ENCODE assay signal across 2 cellular contexts in the genomic region with DNA sequence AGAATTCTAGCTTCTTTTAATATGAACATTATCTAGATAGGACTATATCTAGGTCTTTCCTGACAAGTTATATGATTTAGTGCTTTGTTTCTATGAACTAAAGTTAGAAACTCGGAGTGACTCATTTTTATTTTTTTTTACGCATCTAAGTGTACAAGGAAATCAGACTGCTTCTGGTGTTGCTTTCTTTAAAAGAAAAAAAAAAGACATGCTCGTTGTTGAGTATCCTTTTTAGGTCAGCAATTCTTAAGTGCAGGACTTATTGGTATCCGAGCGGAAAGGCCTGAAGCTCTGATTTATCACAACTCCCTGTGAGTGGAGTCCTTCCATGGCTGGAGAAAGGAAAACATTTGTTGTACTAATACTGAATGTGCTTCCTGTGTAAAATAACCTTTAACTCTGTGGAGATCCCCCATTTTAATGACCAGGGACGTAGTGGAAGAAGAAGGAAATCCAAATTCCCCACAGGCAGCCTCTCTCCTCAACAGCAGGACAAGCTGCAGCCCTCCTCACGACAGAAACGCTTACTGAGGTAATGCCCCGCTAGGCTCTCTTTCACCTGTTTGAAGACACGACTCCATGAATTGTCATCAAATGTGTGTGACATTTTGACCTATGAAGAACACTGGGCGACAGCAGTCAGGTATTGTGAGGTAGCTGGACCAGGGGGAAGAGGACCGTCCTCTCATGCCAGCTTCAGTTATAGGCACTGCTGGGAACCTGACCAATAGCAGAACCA.
TF ChIP-seq lines count a peak whose summit lies in the region.

No MANE protein-coding gene starts in this region.

TF ChIP-seq in GM12878, 131 proteins besides CTCF, POLR2A, EP300 and RAD21 (continues in another document):
- TF ChIP-seq EED (IDR thresholded peaks at IDR 0.05; ENCODE audit: low read depth): peak; percentile 28; the same call in 1 of the 2 replicates
- TF ChIP-seq, protein P1, sequence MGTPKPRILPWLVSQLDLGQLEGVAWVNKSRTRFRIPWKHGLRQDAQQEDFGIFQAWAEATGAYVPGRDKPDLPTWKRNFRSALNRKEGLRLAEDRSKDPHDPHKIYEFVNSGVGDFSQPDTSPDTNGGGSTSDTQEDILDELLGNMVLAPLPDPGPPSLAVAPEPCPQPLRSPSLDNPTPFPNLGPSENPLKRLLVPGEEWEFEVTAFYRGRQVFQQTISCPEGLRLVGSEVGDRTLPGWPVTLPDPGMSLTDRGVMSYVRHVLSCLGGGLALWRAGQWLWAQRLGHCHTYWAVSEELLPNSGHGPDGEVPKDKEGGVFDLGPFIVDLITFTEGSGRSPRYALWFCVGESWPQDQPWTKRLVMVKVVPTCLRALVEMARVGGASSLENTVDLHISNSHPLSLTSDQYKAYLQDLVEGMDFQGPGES (IDR thresholded peaks at IDR 0.05): no peak
- TF ChIP-seq MXI1 (IDR thresholded peaks at IDR 0.05; ENCODE audit: low read depth, low read length): no peak
- TF ChIP-seq, protein P2, sequence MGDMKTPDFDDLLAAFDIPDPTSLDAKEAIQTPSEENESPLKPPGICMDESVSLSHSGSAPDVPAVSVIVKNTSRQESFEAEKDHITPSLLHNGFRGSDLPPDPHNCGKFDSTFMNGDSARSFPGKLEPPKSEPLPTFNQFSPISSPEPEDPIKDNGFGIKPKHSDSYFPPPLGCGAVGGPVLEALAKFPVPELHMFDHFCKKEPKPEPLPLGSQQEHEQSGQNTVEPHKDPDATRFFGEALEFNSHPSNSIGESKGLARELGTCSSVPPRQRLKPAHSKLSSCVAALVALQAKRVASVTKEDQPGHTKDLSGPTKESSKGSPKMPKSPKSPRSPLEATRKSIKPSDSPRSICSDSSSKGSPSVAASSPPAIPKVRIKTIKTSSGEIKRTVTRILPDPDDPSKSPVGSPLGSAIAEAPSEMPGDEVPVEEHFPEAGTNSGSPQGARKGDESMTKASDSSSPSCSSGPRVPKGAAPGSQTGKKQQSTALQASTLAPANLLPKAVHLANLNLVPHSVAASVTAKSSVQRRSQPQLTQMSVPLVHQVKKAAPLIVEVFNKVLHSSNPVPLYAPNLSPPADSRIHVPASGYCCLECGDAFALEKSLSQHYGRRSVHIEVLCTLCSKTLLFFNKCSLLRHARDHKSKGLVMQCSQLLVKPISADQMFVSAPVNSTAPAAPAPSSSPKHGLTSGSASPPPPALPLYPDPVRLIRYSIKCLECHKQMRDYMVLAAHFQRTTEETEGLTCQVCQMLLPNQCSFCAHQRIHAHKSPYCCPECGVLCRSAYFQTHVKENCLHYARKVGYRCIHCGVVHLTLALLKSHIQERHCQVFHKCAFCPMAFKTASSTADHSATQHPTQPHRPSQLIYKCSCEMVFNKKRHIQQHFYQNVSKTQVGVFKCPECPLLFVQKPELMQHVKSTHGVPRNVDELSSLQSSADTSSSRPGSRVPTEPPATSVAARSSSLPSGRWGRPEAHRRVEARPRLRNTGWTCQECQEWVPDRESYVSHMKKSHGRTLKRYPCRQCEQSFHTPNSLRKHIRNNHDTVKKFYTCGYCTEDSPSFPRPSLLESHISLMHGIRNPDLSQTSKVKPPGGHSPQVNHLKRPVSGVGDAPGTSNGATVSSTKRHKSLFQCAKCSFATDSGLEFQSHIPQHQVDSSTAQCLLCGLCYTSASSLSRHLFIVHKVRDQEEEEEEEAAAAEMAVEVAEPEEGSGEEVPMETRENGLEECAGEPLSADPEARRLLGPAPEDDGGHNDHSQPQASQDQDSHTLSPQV (IDR thresholded peaks at IDR 0.05): 0 out of 2 replicates have a peak, but pooled peaks have one; percentile 46
- TF ChIP-seq GATAD2B (conservative IDR thresholded peaks at IDR 0.05; ENCODE audit: low read depth): peak; percentile 59; the same call in 1 of the 2 replicates
- TF ChIP-seq, protein P3, sequence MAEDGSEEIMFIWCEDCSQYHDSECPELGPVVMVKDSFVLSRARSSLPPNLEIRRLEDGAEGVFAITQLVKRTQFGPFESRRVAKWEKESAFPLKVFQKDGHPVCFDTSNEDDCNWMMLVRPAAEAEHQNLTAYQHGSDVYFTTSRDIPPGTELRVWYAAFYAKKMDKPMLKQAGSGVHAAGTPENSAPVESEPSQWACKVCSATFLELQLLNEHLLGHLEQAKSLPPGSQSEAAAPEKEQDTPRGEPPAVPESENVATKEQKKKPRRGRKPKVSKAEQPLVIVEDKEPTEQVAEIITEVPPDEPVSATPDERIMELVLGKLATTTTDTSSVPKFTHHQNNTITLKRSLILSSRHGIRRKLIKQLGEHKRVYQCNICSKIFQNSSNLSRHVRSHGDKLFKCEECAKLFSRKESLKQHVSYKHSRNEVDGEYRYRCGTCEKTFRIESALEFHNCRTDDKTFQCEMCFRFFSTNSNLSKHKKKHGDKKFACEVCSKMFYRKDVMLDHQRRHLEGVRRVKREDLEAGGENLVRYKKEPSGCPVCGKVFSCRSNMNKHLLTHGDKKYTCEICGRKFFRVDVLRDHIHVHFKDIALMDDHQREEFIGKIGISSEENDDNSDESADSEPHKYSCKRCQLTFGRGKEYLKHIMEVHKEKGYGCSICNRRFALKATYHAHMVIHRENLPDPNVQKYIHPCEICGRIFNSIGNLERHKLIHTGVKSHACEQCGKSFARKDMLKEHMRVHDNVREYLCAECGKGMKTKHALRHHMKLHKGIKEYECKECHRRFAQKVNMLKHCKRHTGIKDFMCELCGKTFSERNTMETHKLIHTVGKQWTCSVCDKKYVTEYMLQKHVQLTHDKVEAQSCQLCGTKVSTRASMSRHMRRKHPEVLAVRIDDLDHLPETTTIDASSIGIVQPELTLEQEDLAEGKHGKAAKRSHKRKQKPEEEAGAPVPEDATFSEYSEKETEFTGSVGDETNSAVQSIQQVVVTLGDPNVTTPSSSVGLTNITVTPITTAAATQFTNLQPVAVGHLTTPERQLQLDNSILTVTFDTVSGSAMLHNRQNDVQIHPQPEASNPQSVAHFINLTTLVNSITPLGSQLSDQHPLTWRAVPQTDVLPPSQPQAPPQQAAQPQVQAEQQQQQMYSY (CRISPR knock-in tag; IDR thresholded peaks at IDR 0.05): no peak
- TF ChIP-seq TCF7 (IDR thresholded peaks at IDR 0.05; ENCODE audit: borderline replicate concordance): no peak
- TF ChIP-seq, protein P4, sequence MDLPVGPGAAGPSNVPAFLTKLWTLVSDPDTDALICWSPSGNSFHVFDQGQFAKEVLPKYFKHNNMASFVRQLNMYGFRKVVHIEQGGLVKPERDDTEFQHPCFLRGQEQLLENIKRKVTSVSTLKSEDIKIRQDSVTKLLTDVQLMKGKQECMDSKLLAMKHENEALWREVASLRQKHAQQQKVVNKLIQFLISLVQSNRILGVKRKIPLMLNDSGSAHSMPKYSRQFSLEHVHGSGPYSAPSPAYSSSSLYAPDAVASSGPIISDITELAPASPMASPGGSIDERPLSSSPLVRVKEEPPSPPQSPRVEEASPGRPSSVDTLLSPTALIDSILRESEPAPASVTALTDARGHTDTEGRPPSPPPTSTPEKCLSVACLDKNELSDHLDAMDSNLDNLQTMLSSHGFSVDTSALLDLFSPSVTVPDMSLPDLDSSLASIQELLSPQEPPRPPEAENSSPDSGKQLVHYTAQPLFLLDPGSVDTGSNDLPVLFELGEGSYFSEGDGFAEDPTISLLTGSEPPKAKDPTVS (IDR thresholded peaks at IDR 0.05; ENCODE audit: low read depth, low read length): no peak
- TF ChIP-seq NR2F1 (conservative IDR thresholded peaks at IDR 0.05): peak; percentile 89
- no peak for TF ChIP-seq CHD2 (IDR thresholded peaks at IDR 0.05; ENCODE audit: borderline replicate concordance, low read depth, low read length)
- TF ChIP-seq BHLHE40 (IDR thresholded peaks at IDR 0.05; ENCODE audit: borderline replicate concordance in 1 of 2, low read depth in 2 of 2, low read length in 1 of 2): 0 out of 4 replicates have a peak, but pooled peaks of 1 of the 2 experiments have one; percentile 26
- no peak for TF ChIP-seq NFXL1 (IDR thresholded peaks at IDR 0.05; ENCODE audit: borderline replicate concordance)

TF ChIP-seq in HepG2, 621 proteins besides CTCF, POLR2A, EP300 and RAD21:
- TF ChIP-seq, protein P5, sequence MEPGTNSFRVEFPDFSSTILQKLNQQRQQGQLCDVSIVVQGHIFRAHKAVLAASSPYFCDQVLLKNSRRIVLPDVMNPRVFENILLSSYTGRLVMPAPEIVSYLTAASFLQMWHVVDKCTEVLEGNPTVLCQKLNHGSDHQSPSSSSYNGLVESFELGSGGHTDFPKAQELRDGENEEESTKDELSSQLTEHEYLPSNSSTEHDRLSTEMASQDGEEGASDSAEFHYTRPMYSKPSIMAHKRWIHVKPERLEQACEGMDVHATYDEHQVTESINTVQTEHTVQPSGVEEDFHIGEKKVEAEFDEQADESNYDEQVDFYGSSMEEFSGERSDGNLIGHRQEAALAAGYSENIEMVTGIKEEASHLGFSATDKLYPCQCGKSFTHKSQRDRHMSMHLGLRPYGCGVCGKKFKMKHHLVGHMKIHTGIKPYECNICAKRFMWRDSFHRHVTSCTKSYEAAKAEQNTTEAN (CRISPR knock-in tag; conservative IDR thresholded peaks at IDR 0.05): no peak
- TF ChIP-seq CBFB (CRISPR knock-in tag; IDR thresholded peaks at IDR 0.05) (no peak), PCBP2 (optimal IDR thresholded peaks at IDR 0.05; ENCODE audit: low read depth, low read length, poor library complexity, severe bottlenecking) (no peak), KLF13 (CRISPR knock-in tag; IDR thresholded peaks at IDR 0.05) (no peak), HNRNPK (IDR thresholded peaks at IDR 0.05; ENCODE audit: low read depth, low read length, poor library complexity, severe bottlenecking) (no peak), SYNCRIP (IDR thresholded peaks at IDR 0.05; ENCODE audit: insufficient read depth, low read depth, low read length) (no peak), MTA1 (CRISPR knock-in tag; IDR thresholded peaks at IDR 0.05; ENCODE audit: borderline replicate concordance) (no peak), TCF7 (IDR thresholded peaks at IDR 0.05; ENCODE audit: low read depth) (no peak)
- TF ChIP-seq, protein P6, sequence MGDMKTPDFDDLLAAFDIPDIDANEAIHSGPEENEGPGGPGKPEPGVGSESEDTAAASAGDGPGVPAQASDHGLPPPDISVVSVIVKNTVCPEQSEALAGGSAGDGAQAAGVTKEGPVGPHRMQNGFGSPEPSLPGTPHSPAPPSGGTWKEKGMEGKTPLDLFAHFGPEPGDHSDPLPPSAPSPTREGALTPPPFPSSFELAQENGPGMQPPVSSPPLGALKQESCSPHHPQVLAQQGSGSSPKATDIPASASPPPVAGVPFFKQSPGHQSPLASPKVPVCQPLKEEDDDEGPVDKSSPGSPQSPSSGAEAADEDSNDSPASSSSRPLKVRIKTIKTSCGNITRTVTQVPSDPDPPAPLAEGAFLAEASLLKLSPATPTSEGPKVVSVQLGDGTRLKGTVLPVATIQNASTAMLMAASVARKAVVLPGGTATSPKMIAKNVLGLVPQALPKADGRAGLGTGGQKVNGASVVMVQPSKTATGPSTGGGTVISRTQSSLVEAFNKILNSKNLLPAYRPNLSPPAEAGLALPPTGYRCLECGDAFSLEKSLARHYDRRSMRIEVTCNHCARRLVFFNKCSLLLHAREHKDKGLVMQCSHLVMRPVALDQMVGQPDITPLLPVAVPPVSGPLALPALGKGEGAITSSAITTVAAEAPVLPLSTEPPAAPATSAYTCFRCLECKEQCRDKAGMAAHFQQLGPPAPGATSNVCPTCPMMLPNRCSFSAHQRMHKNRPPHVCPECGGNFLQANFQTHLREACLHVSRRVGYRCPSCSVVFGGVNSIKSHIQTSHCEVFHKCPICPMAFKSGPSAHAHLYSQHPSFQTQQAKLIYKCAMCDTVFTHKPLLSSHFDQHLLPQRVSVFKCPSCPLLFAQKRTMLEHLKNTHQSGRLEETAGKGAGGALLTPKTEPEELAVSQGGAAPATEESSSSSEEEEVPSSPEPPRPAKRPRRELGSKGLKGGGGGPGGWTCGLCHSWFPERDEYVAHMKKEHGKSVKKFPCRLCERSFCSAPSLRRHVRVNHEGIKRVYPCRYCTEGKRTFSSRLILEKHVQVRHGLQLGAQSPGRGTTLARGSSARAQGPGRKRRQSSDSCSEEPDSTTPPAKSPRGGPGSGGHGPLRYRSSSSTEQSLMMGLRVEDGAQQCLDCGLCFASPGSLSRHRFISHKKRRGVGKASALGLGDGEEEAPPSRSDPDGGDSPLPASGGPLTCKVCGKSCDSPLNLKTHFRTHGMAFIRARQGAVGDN (CRISPR knock-in tag; IDR thresholded peaks at IDR 0.05): no peak
- TF ChIP-seq, protein P7, sequence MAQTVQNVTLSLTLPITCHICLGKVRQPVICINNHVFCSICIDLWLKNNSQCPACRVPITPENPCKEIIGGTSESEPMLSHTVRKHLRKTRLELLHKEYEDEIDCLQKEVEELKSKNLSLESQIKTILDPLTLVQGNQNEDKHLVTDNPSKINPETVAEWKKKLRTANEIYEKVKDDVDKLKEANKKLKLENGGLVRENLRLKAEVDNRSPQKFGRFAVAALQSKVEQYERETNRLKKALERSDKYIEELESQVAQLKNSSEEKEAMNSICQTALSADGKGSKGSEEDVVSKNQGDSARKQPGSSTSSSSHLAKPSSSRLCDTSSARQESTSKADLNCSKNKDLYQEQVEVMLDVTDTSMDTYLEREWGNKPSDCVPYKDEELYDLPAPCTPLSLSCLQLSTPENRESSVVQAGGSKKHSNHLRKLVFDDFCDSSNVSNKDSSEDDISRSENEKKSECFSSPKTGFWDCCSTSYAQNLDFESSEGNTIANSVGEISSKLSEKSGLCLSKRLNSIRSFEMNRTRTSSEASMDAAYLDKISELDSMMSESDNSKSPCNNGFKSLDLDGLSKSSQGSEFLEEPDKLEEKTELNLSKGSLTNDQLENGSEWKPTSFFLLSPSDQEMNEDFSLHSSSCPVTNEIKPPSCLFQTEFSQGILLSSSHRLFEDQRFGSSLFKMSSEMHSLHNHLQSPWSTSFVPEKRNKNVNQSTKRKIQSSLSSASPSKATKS (CRISPR knock-in tag; IDR thresholded peaks at IDR 0.05): no peak
- TF ChIP-seq, protein P8, sequence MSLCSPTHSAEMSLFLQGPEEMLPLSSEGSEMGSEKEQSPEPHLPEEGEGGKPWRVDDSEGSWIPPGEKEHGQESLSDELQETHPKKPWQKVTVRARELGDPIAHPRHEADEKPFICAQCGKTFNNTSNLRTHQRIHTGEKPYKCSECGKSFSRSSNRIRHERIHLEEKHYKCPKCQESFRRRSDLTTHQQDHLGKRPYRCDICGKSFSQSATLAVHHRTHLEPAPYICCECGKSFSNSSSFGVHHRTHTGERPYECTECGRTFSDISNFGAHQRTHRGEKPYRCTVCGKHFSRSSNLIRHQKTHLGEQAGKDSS (CRISPR knock-in tag; IDR thresholded peaks at IDR 0.05; ENCODE audit: borderline replicate concordance, low read depth): no peak
- TF ChIP-seq, protein P9, sequence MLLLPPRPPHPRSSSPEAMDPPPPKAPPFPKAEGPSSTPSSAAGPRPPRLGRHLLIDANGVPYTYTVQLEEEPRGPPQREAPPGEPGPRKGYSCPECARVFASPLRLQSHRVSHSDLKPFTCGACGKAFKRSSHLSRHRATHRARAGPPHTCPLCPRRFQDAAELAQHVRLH (CRISPR knock-in tag; IDR thresholded peaks at IDR 0.05; ENCODE audit: borderline replicate concordance, low read depth): no peak
